In genomic region chr9:126695186-126696090, GRCh38 we compare ENCODE assay signal across 15 cellular contexts.
"Had no signal": no experiment of that assay in that cellular context is flagged by ENCODE, and none has a peak within 500 bp of the region (broad histone marks: within the 10 kb centered on the region; RNA-seq: fewer than 3 reads in every experiment).

No MANE protein-coding gene starts in this region.

- H3K9me3 Mint-ChIP-seq: activated B cell treated with CpG ODN at 0.5 μM for 24 hours; activated CD4-positive, alpha-beta T cell treated with anti-CD3 and anti-CD28 coated beads, Interleukin-2, amount 10 ng/mL, durations not matched to agents 7 days and 5 days; activated naive CD8-positive, alpha-beta T cell treated with anti-CD3 and anti-CD28 coated beads for 36 hours; activated T-helper 1 cell treated with anti-CD3 and anti-CD28 coated beads, Interleukin-12 subunit alpha, Interleukin-12 subunit beta, Interleukin-2, Interleukin-4 antibody, amounts not matched to agents 30 ng/mL and 10 ng/mL and 1 ng/mL, durations not matched to agents 14 hours and 24 hours and 36 hours; stimulated activated memory B cell treated with anti-CD40 and anti-IgM and Interleukin-4, amounts not matched to agents 10 μg/mL and 1 μg/mL and 100 μg/mL, for 72 hours had no signal

- DNase-seq: activated B cell treated with CpG ODN at 0.5 μM for 24 hours; activated CD4-positive, alpha-beta T cell treated with anti-CD3 and anti-CD28 coated beads, Interleukin-2, amount 10 ng/mL, durations not matched to agents 7 days and 5 days; activated naive CD8-positive, alpha-beta T cell treated with anti-CD3 and anti-CD28 coated beads for 36 hours; amygdala; central memory CD4-positive, alpha-beta T cell; effector memory CD4-positive, alpha-beta T cell; gastrocnemius medialis; stimulated activated CD4-positive, alpha-beta T cell treated with anti-CD3 and anti-CD28 coated beads, Interleukin-2, amount 100 ng/mL, for 48 hours; T-helper 17 cell; thyroid gland; uterus had no signal

- H3K36me3 ChIP-seq: gastrocnemius medialis, thyroid gland, uterus had no signal

- H3K4me3 Mint-ChIP-seq: activated B cell treated with CpG ODN at 0.5 μM for 24 hours; activated CD4-positive, alpha-beta T cell treated with anti-CD3 and anti-CD28 coated beads, Interleukin-2, amount 10 ng/mL, durations not matched to agents 7 days and 5 days; activated naive CD8-positive, alpha-beta T cell treated with anti-CD3 and anti-CD28 coated beads for 36 hours; activated T-helper 1 cell treated with anti-CD3 and anti-CD28 coated beads, Interleukin-12 subunit alpha, Interleukin-12 subunit beta, Interleukin-2, Interleukin-4 antibody, amounts not matched to agents 30 ng/mL and 10 ng/mL and 1 ng/mL, durations not matched to agents 14 hours and 24 hours and 36 hours; brain; stimulated activated memory B cell treated with anti-CD40 and anti-IgM and Interleukin-4, amounts not matched to agents 10 μg/mL and 1 μg/mL and 100 μg/mL, for 72 hours; T-helper 17 cell had no signal

- H3K27ac Mint-ChIP-seq: activated B cell treated with CpG ODN at 0.5 μM for 24 hours; activated CD4-positive, alpha-beta T cell treated with anti-CD3 and anti-CD28 coated beads, Interleukin-2, amount 10 ng/mL, durations not matched to agents 7 days and 5 days; activated naive CD8-positive, alpha-beta T cell treated with anti-CD3 and anti-CD28 coated beads for 36 hours; activated T-helper 1 cell treated with anti-CD3 and anti-CD28 coated beads, Interleukin-12 subunit alpha, Interleukin-12 subunit beta, Interleukin-2, Interleukin-4 antibody, amounts not matched to agents 30 ng/mL and 10 ng/mL and 1 ng/mL, durations not matched to agents 14 hours and 24 hours and 36 hours; brain; stimulated activated memory B cell treated with anti-CD40 and anti-IgM and Interleukin-4, amounts not matched to agents 10 μg/mL and 1 μg/mL and 100 μg/mL, for 72 hours; T-helper 17 cell had no signal

- H3K27me3 ChIP-seq: gastrocnemius medialis, thyroid gland had no signal

- H3K9me3 ChIP-seq: gastrocnemius medialis, thyroid gland, uterus had no signal

- H3K36me3 Mint-ChIP-seq: activated naive CD8-positive, alpha-beta T cell treated with anti-CD3 and anti-CD28 coated beads for 36 hours; brain; stimulated activated memory B cell treated with anti-CD40 and anti-IgM and Interleukin-4, amounts not matched to agents 10 μg/mL and 1 μg/mL and 100 μg/mL, for 72 hours had no signal

- H3K4me1 Mint-ChIP-seq: activated B cell treated with CpG ODN at 0.5 μM for 24 hours; activated CD4-positive, alpha-beta T cell treated with anti-CD3 and anti-CD28 coated beads, Interleukin-2, amount 10 ng/mL, durations not matched to agents 7 days and 5 days; activated naive CD8-positive, alpha-beta T cell treated with anti-CD3 and anti-CD28 coated beads for 36 hours; brain; stimulated activated memory B cell treated with anti-CD40 and anti-IgM and Interleukin-4, amounts not matched to agents 10 μg/mL and 1 μg/mL and 100 μg/mL, for 72 hours had no signal

- ATAC-seq: gastrocnemius medialis; stimulated activated memory B cell treated with anti-CD40 and anti-IgM and Interleukin-4, amounts not matched to agents 10 μg/mL and 1 μg/mL and 100 μg/mL, for 72 hours; T-helper 17 cell had no signal

- H3K79me2 ChIP-seq: parathyroid adenoma had no signal

- H3K27ac ChIP-seq: gastrocnemius medialis, parathyroid adenoma, thyroid gland, uterus had no signal

- H3K27me3 Mint-ChIP-seq: activated CD4-positive, alpha-beta T cell treated with anti-CD3 and anti-CD28 coated beads, Interleukin-2, amount 10 ng/mL, durations not matched to agents 7 days and 5 days had no signal

- H3K4me3 ChIP-seq: gastrocnemius medialis, thyroid gland, uterus had no signal

- H2AFZ ChIP-seq: parathyroid adenoma had no signal

- H3K4me1 ChIP-seq: gastrocnemius medialis, parathyroid adenoma, thyroid gland, uterus had no signal
